Comparison of ENCODE assay signal across 15 cellular contexts in the genomic region with DNA sequence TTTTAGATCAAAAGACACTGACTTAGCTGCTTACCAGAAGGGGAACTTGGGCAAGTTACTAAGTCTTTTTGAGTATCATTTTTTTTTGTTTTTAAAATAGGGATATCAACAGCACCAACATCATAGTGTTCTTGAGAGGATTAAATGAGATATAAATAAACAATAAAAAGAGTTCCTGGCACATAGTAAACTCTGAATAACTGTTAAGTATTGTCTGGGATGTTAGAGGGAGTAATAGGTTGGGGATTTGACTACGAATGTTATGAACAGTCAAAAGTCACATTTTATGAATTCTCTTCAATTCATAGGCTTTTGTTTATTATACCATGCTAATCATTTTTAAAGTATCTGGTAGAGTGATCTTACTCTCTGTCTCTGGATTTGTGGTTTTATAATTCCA. TPM values are rescaled to one million over a fixed set of nuclear protein-coding genes. Genes with fewer than 3 reads are reported as not detected.
DNase-seq lines count a peak whose midpoint lies in the region; ATAC-seq and TF ChIP-seq lines count a peak whose summit lies in the region.
"Had no signal": no experiment of that assay in that cellular context is flagged by ENCODE, and none has a peak within 500 bp of the region (broad histone marks: within the 10 kb centered on the region; RNA-seq: fewer than 3 reads in every experiment).

No MANE protein-coding gene starts in this region.

- dilution Hi-C loops in IMR-90 (cut with HindIII; ENCODE audit: low sequenced_read_pairs, unreplicated experiment) = no loop called here

- DNase-seq in IMR-90 (no peak), activated B cell treated with CpG ODN at 0.5 μM for 24 hours (no peak), fibroblast of villous mesenchyme (ENCODE audit: low read depth) (peak; percentile 14), aorta (no peak), DMS153 treated with DMSO at 0.1 percent for 48 hours (lab: John Stamatoyannopoulos, UW; ENCODE audit: unreplicated experiment) (no peak), GM23248 (no peak)
- DNase-seq: C1 segment of cervical spinal cord; Calu3; CD4-positive, alpha-beta memory T cell; COR-L47; DND-41; H7; HCEC 1CT had no signal

- no peak overlapping the region for H4K8ac ChIP-seq in IMR-90 (ENCODE audit: low read depth in 2 of 2, low read length in 2 of 2)

- H4K20me1 ChIP-seq in IMR-90 (ENCODE audit: insufficient read depth, low read length) (peaks cover 17% of the 10 kb centered on the region; the same call in 1 of the 2 replicates), GM23248 (ENCODE audit: insufficient read depth) (0 out of 2 replicates have a peak, but pooled peaks cover 8% of the 10 kb centered on the region)

- H3K9me2 ChIP-seq in GM23248 (ENCODE audit: insufficient read depth) = no peaks in the 10 kb centered on the region

- in situ Hi-C loops in IMR-90 (cut with MboI; ENCODE audit: low sequenced_read_pairs) = loop anchor here (5.0 kb wide), 1 partner anchor 52 kb away; no protein-coding TSS in a partner anchor
- in situ Hi-C loops in GM23248 (cut with MboI) = no loop called here

- H3K4me1 ChIP-seq in IMR-90 (ENCODE audit: control insufficient read depth, insufficient read depth, low read length) (peaks cover 4% of the 10 kb centered on the region; the same call in 1 of the 2 replicates), neutrophil (ENCODE audit: control insufficient read depth in 1 of 2, insufficient read depth in 1 of 2, low read depth in 1 of 2, low read length in 1 of 2) (peaks cover 0 to 10% of the 10 kb centered on the region in 2 experiments), aorta (ENCODE audit: control insufficient read depth in 1 of 2, insufficient read depth in 2 of 2, low read length in 2 of 2) (no peaks in the 10 kb centered on the region), GM23248 (ENCODE audit: insufficient read depth) (peaks cover 8% of the 10 kb centered on the region)

- no peak overlapping the region for H4K91ac ChIP-seq in IMR-90 (ENCODE audit: insufficient read depth, low read depth, low read length)

- H3K56ac ChIP-seq in IMR-90 (ENCODE audit: extremely low read depth, insufficient read depth, low read length) = no peak overlapping the region

- no peak overlapping the region for H3K4me3 Mint-ChIP-seq in activated B cell treated with CpG ODN at 0.5 μM for 24 hours
- H3K4me3 Mint-ChIP-seq: CD4-positive, alpha-beta memory T cell had no signal

- POLR2A ChIA-PET in IMR-90 (lab: Charles Lee; ENCODE audit: unreplicated experiment) = no interaction called here
- POLR2A ChIA-PET in activated B cell treated with CpG ODN at 0.5 μM for 24 hours (lab: Charles Lee) = no interaction called here

- no peak overlapping the region for H2BK15ac ChIP-seq in IMR-90 (ENCODE audit: low read depth, low read length)

- no peak overlapping the region for H3K18ac ChIP-seq in IMR-90 (ENCODE audit: low read depth, low read length)

- no peak overlapping the region for H3K4ac ChIP-seq in IMR-90 (ENCODE audit: low read depth, low read length)

- no peak for TF ChIP-seq CTCF in IMR-90 (conservative IDR thresholded peaks at IDR 0.05; ENCODE audit: low read depth, low read length)
- no peak for TF ChIP-seq CTCF in activated B cell treated with CpG ODN at 0.5 μM for 24 hours (IDR thresholded peaks at IDR 0.05)
- TF ChIP-seq CTCF in fibroblast of villous mesenchyme (IDR thresholded peaks at IDR 0.05; ENCODE audit: insufficient read depth, low read depth, low read length) = no peak
- no peak for TF ChIP-seq CTCF in neutrophil (IDR thresholded peaks at IDR 0.05)

- no peak overlapping the region for H2AK5ac ChIP-seq in IMR-90 (ENCODE audit: low read depth, low read length)

- ATAC-seq in IMR-90 (ENCODE audit: low read depth) = no peak
- no peak for ATAC-seq in activated B cell treated with CpG ODN at 0.5 μM for 24 hours (ENCODE audit: low read depth)
- no peak for ATAC-seq in aorta (ENCODE audit: low FRiP score)
- no peak for ATAC-seq in HG03139 (IDR thresholded peaks at IDR 0.05; ENCODE audit: unreplicated experiment)

- no peaks in the 10 kb centered on the region for H3K27me3 Mint-ChIP-seq in activated B cell treated with CpG ODN at 0.5 μM for 24 hours
- H3K27me3 Mint-ChIP-seq: CD4-positive, alpha-beta memory T cell had no signal

- no peaks in the 10 kb centered on the region for H3F3A ChIP-seq in GM23248 (ENCODE audit: insufficient read depth)

- H3K27ac ChIP-seq in IMR-90 (ENCODE audit: insufficient read depth, low read length) (no peak overlapping the region), neutrophil (peak overlapping the region; percentile 4), aorta (ENCODE audit: low read depth in 1 of 2, low read length in 2 of 2) (no peak overlapping the region), GM23248 (no peak overlapping the region)

- no peak for TF ChIP-seq RAD21 in IMR-90 (IDR thresholded peaks at IDR 0.05; ENCODE audit: low read length)

- peak overlapping the region; percentile 62; the same call in 1 of the 2 replicates for H3K14ac ChIP-seq in IMR-90 (replicated peaks; ENCODE audit: low read depth, low read length)

- intact Hi-C loops in IMR-90 (cut with micrococcal nuclease) (no loop called here), activated B cell treated with CpG ODN at 0.5 μM for 24 hours (cut with micrococcal nuclease) (loop anchor here (2.0 kb wide), 1 partner anchor 14 kb away; no protein-coding TSS in a partner anchor), aorta (cut with DNase I) (no loop called here)

- no peak overlapping the region for H4K5ac ChIP-seq in IMR-90 (ENCODE audit: low read depth, low read length)

- no peak overlapping the region for H2AK9ac ChIP-seq in IMR-90 (replicated peaks; ENCODE audit: low read depth, low read length, poor library complexity)

- no peak overlapping the region for H2BK120ac ChIP-seq in IMR-90 (ENCODE audit: low read depth, low read length)

- peaks cover 8% of the 10 kb centered on the region for H3K36me3 Mint-ChIP-seq in activated B cell treated with CpG ODN at 0.5 μM for 24 hours (ENCODE audit: low read depth)

- CTCF ChIA-PET in IMR-90 (lab: Yijun Ruan, JAX) = no interaction called here
- CTCF ChIA-PET in activated B cell treated with CpG ODN at 0.5 μM for 24 hours (lab: Charles Lee) = interaction anchor here (0.6 kb wide), 1 partner anchor 220 kb away, joined by 3 read pairs; no protein-coding TSS in a partner anchor

- no CpG with 5 or more reads among the region's 1 CpG for WGBS in IMR-90 (ENCODE audit: extremely low coverage in 2 of 2, insufficient read length in 1 of 2), 2 experiments
- 92 to 97% methylated on average over 1 of the region's 1 CpG for WGBS in aorta, 2 donors
- WGBS in GM23248 (ENCODE audit: low coverage in 1 of 2, low lambda C conversion rate in 2 of 2, missing lambda C conversion rate in 2 of 2), 2 experiments = 94 to 100% methylated on average over 1 of the region's 1 CpG

- H3K4me2 ChIP-seq in IMR-90 (ENCODE audit: low read depth, low read length) (no peak overlapping the region), GM23248 (ENCODE audit: unreplicated experiment) (no peak overlapping the region)

- H3K9me3 Mint-ChIP-seq in activated B cell treated with CpG ODN at 0.5 μM for 24 hours = no peaks in the 10 kb centered on the region
- H3K9me3 Mint-ChIP-seq: CD4-positive, alpha-beta memory T cell had no signal

- H3K9me3 ChIP-seq in IMR-90 (ENCODE audit: control insufficient read depth, insufficient read depth, low read length) (no peaks in the 10 kb centered on the region), neutrophil (no peaks in the 10 kb centered on the region), aorta (ENCODE audit: control insufficient read depth, low read length) (no peaks in the 10 kb centered on the region), GM23248 (ENCODE audit: low read depth) (no peaks in the 10 kb centered on the region)

- H3K36me3 ChIP-seq in IMR-90 (ENCODE audit: control insufficient read depth, insufficient read depth, low read length) (no peaks in the 10 kb centered on the region), neutrophil (no peaks in the 10 kb centered on the region), aorta (ENCODE audit: control insufficient read depth in 1 of 2, insufficient read depth in 2 of 2, low read length in 1 of 2) (no peaks in the 10 kb centered on the region), GM23248 (ENCODE audit: low read depth) (no peaks in the 10 kb centered on the region)

- H3K27me3 ChIP-seq in IMR-90 (ENCODE audit: control insufficient read depth, insufficient read depth, low read length) = no peaks in the 10 kb centered on the region
- H3K27me3 ChIP-seq in neutrophil = no peaks in the 10 kb centered on the region
- H3K27me3 ChIP-seq in aorta (ENCODE audit: control insufficient read depth in 1 of 2, insufficient read depth in 2 of 2, low read length in 1 of 2) = no peaks in the 10 kb centered on the region
- no peaks in the 10 kb centered on the region for H3K27me3 ChIP-seq in GM23248 (replicated peaks; ENCODE audit: insufficient read depth)

- peaks cover 100% of the 10 kb centered on the region for H3K79me2 ChIP-seq in GM23248 (ENCODE audit: insufficient read depth)

- BruUV-seq in IMR-90 (replicated peaks; lab: Mats Ljungman, UMichigan) = no TSS peak

- H3K27ac Mint-ChIP-seq in activated B cell treated with CpG ODN at 0.5 μM for 24 hours = peak overlapping the region; percentile 10

- H3K79me1 ChIP-seq in IMR-90 (ENCODE audit: low read depth in 1 of 2, low read length in 2 of 2) = peaks cover 14 to 62% of the 10 kb centered on the region in 2 experiments

- H3K4me3 ChIP-seq in IMR-90 (ENCODE audit: insufficient read depth, low read depth, low read length) (no peak overlapping the region), fibroblast of villous mesenchyme (ENCODE audit: low read depth, low read length) (no peak overlapping the region), neutrophil (ENCODE audit: low read depth in 1 of 2, low read length in 1 of 2) (no peak overlapping the region), aorta (ENCODE audit: low read length in 2 of 2) (no peak overlapping the region), GM23248 (no peak overlapping the region)

- 0 out of 2 replicates have a peak overlapping the region, but pooled peaks have one; percentile 69 for H3K23ac ChIP-seq in IMR-90 (ENCODE audit: low read depth, low read length)

- 0 out of 2 replicates have a peak, but pooled peaks cover under 1% of the 10 kb centered on the region for H3K9me1 ChIP-seq in IMR-90 (ENCODE audit: insufficient read depth, low read length)

- H2BK5ac ChIP-seq in IMR-90 (ENCODE audit: low read depth, low read length, poor library complexity, severe bottlenecking) = no peak overlapping the region

- H3K9ac ChIP-seq in IMR-90 (ENCODE audit: low read depth, low read length) (no peak overlapping the region), GM23248 (no peak overlapping the region)

- TF ChIP-seq POLR2A in IMR-90 (IDR thresholded peaks at IDR 0.05; ENCODE audit: low read depth, low read length) = no peak

- H2BK20ac ChIP-seq in IMR-90 (ENCODE audit: low read depth, low read length) = no peak overlapping the region

- no peak overlapping the region for H2AFZ ChIP-seq in IMR-90 (replicated peaks; ENCODE audit: low read length, poor library complexity)
- H2AFZ ChIP-seq in GM23248 = no peak overlapping the region

- H3K4me1 Mint-ChIP-seq in activated B cell treated with CpG ODN at 0.5 μM for 24 hours = peaks cover 50% of the 10 kb centered on the region

RNA-seq across cellular contexts. Expression of a gene that starts 37.8 kb away (rescaled TPM):
- total RNA-seq in IMR-90 (2012; rRNA removed) (36.9 and 48.6 TPM in 2 replicates), activated B cell treated with CpG ODN at 0.5 μM for 24 hours (7.5 and 8.6 TPM in 2 replicates), fibroblast of villous mesenchyme (21.9 and 27.2 TPM in 2 replicates), aorta (10 to 100 TPM; 19.3 to 21.9 TPM)
- polyA plus RNA-seq in IMR-90 (2012; rRNA removed) (43.1 and 50.6 TPM in 2 replicates), aorta (100 to 1,000 TPM in 1 of 2 donors, 10 to 100 TPM in 1; 18.2 to 137 TPM), GM23248 (2016; fragmentation: Nextera tagmentation; extraction: Ambion mirVana) (28.8 and 32.4 TPM in 2 replicates)
- polyA plus RNA-seq in IMR-90 (2012; cell fraction: cytosol; rRNA removed) = 45.3 and 59.7 TPM in 2 replicates
- 75.0 and 78.4 TPM in 2 replicates for polyA plus RNA-seq in IMR-90 (2012; cell fraction: nucleus; rRNA removed; ENCODE audit: low replicate concordance)
- 16.9 and 24.9 TPM in 2 replicates for total RNA-seq in GM23248 (2014; rRNA removed; shearing (Covaris generic))

RNA-seq across cellular contexts. Expression of a gene that starts 55.5 kb away (rescaled TPM):
- total RNA-seq in IMR-90 (2012; rRNA removed) (88.6 and 96.4 TPM in 2 replicates), activated B cell treated with CpG ODN at 0.5 μM for 24 hours (95.5 and 101 TPM in 2 replicates), fibroblast of villous mesenchyme (78.6 and 123 TPM in 2 replicates), aorta (10 to 100 TPM; 61.2 to 73.7 TPM)
- polyA plus RNA-seq in IMR-90 (2012; rRNA removed) (56.0 and 77.5 TPM in 2 replicates), aorta (10 to 100 TPM; 77.3 to 94.0 TPM), GM23248 (2016; fragmentation: Nextera tagmentation; extraction: Ambion mirVana) (102 and 104 TPM in 2 replicates)
- 67.0 and 119 TPM in 2 replicates for polyA plus RNA-seq in IMR-90 (2012; cell fraction: cytosol; rRNA removed)
- polyA plus RNA-seq in IMR-90 (2012; cell fraction: nucleus; rRNA removed; ENCODE audit: low replicate concordance) = 33.2 and 65.3 TPM in 2 replicates
- 101 and 130 TPM in 2 replicates for total RNA-seq in GM23248 (2014; rRNA removed; shearing (Covaris generic))
